1 cellular context compared by ENCODE assay signal in genomic region chr20:33373735-33374605, GRCh38.
TF ChIP-seq lines count a peak whose summit lies in the region.

No MANE protein-coding gene starts in this region.

TF ChIP-seq in HepG2, 621 proteins besides CTCF, POLR2A, EP300 and RAD21 (continued from another document and continues in another):
- TF ChIP-seq BCL3 (CRISPR knock-in tag; IDR thresholded peaks at IDR 0.05) (0 out of 2 replicates have a peak, but pooled peaks have one; percentile 26), ZNF746 (CRISPR knock-in tag; IDR thresholded peaks at IDR 0.05) (peak; percentile 99), ATF4 (CRISPR knock-in tag; IDR thresholded peaks at IDR 0.05) (peak in 1 of 2 experiments; percentile 97; a peak in 2 of 4 replicates), ZNF644 (CRISPR knock-in tag; IDR thresholded peaks at IDR 0.05; ENCODE audit: low read depth) (peak; percentile 89), ZNF704 (CRISPR knock-in tag; IDR thresholded peaks at IDR 0.05; ENCODE audit: borderline replicate concordance) (peak; percentile 52; the same call in 1 of the 2 replicates), ZNF75D (CRISPR knock-in tag; IDR thresholded peaks at IDR 0.05; ENCODE audit: borderline replicate concordance) (no peak), ZNF326 (CRISPR knock-in tag; IDR thresholded peaks at IDR 0.05; ENCODE audit: borderline replicate concordance) (no peak), HMGA1 (CRISPR knock-in tag; conservative IDR thresholded peaks at IDR 0.05) (no peak), MLX (CRISPR knock-in tag; IDR thresholded peaks at IDR 0.05) (peak; percentile 93), SCMH1 (CRISPR knock-in tag; IDR thresholded peaks at IDR 0.05; ENCODE audit: borderline replicate concordance) (no peak), ZNF280B (CRISPR knock-in tag; IDR thresholded peaks at IDR 0.05; ENCODE audit: borderline replicate concordance) (no peak), CENPX (CRISPR knock-in tag; IDR thresholded peaks at IDR 0.05) (no peak), KLF16 (CRISPR knock-in tag; IDR thresholded peaks at IDR 0.05) (peak in 1 of 2 experiments; percentile 97; a peak in 2 of 4 replicates), KAT7 (CRISPR knock-in tag; IDR thresholded peaks at IDR 0.05; ENCODE audit: borderline replicate concordance) (0 out of 2 replicates have a peak, but pooled peaks have one; percentile 34), GRHL1 (CRISPR knock-in tag; conservative IDR thresholded peaks at IDR 0.05) (no peak), KIAA2018 (CRISPR knock-in tag; IDR thresholded peaks at IDR 0.05; ENCODE audit: borderline replicate concordance) (peak; percentile 86; the same call in 1 of the 2 replicates), ZNF446 (CRISPR knock-in tag; IDR thresholded peaks at IDR 0.05) (no peak), ZNF142 (CRISPR knock-in tag; IDR thresholded peaks at IDR 0.05) (no peak; the same call in 1 of the 2 replicates), ZNF329 (CRISPR knock-in tag; IDR thresholded peaks at IDR 0.05; ENCODE audit: low read depth) (no peak), NFYC (CRISPR knock-in tag; IDR thresholded peaks at IDR 0.05) (peak; percentile 44), SOX6 (IDR thresholded peaks at IDR 0.05) (no peak), SOX6 (CRISPR knock-in tag; IDR thresholded peaks at IDR 0.05) (peak; percentile 97), HOXD1 (CRISPR knock-in tag; IDR thresholded peaks at IDR 0.05) (peak; percentile 93), NR2F1 (CRISPR knock-in tag; IDR thresholded peaks at IDR 0.05) (peak; percentile 72 to 85), TAF1 (CRISPR knock-in tag; IDR thresholded peaks at IDR 0.05) (no peak), TFDP2 (CRISPR knock-in tag; IDR thresholded peaks at IDR 0.05) (no peak), BCL6 (CRISPR knock-in tag; IDR thresholded peaks at IDR 0.05) (peak; percentile 88), IRX3 (CRISPR knock-in tag; IDR thresholded peaks at IDR 0.05; ENCODE audit: borderline replicate concordance, low read depth) (peak; percentile 81; the same call in 1 of the 2 replicates), JUNB (CRISPR knock-in tag; IDR thresholded peaks at IDR 0.05; ENCODE audit: borderline replicate concordance) (peak; percentile 99), SALL1 (CRISPR knock-in tag; IDR thresholded peaks at IDR 0.05) (peak; percentile 99), SMAD3 (CRISPR knock-in tag; IDR thresholded peaks at IDR 0.05) (peak; percentile 98)
